Comparison of ENCODE assay signal across 29 cellular contexts in genomic region chr3:83150896-83151295, GRCh38.
"Had no signal": no experiment of that assay in that cellular context is flagged by ENCODE, and none has a peak within 500 bp of the region (broad histone marks: within the 10 kb centered on the region; RNA-seq: fewer than 3 reads in every experiment).

No MANE protein-coding gene starts in this region.

- FAIRE-seq: urothelium cell line had no signal

- H3K27ac ChIP-seq: stomach, suprapubic skin, testis, thoracic aorta, thyroid gland, tibial artery, tibial nerve, transverse colon, upper lobe of left lung, upper lobe of right lung, uterus, vagina had no signal

- H3K9me3 Mint-ChIP-seq: type B pancreatic cell had no signal

- H3K4me1 ChIP-seq: stomach, suprapubic skin, testis, thyroid gland, tibial nerve, transverse colon, upper lobe of left lung, upper lobe of right lung, uterus, vagina had no signal

- H3K4me1 Mint-ChIP-seq: stimulated activated effector memory CD8-positive, alpha-beta T cell treated with anti-CD3 and anti-CD28 coated beads, Interleukin-12 subunit alpha, Interleukin-12 subunit beta, amount 100 ng/mL, for 72 hours; stimulated activated memory B cell treated with anti-CD40 and anti-IgM and Interleukin-4, amounts not matched to agents 10 μg/mL and 1 μg/mL and 100 μg/mL, for 72 hours; stimulated activated naive B cell treated with anti-CD40 and anti-IgM and Interleukin-4, amounts not matched to agents 10 μg/mL and 1 μg/mL and 100 μg/mL, for 72 hours; stimulated activated naive CD8-positive, alpha-beta T cell treated with anti-CD3 and anti-CD28 coated beads, Interleukin-15, amount 100 ng/mL, for 72 hours had no signal

- H3K36me3 Mint-ChIP-seq: stimulated activated effector memory CD8-positive, alpha-beta T cell treated with anti-CD3 and anti-CD28 coated beads, Interleukin-12 subunit alpha, Interleukin-12 subunit beta, amount 100 ng/mL, for 72 hours; stimulated activated memory B cell treated with anti-CD40 and anti-IgM and Interleukin-4, amounts not matched to agents 10 μg/mL and 1 μg/mL and 100 μg/mL, for 72 hours; stimulated activated naive B cell treated with anti-CD40 and anti-IgM and Interleukin-4, amounts not matched to agents 10 μg/mL and 1 μg/mL and 100 μg/mL, for 72 hours; type B pancreatic cell had no signal

- H3K4me3 Mint-ChIP-seq: stimulated activated effector memory CD8-positive, alpha-beta T cell treated with anti-CD3 and anti-CD28 coated beads, Interleukin-12 subunit alpha, Interleukin-12 subunit beta, amount 100 ng/mL, for 72 hours; stimulated activated memory B cell treated with anti-CD40 and anti-IgM and Interleukin-4, amounts not matched to agents 10 μg/mL and 1 μg/mL and 100 μg/mL, for 72 hours; stimulated activated naive B cell treated with anti-CD40 and anti-IgM and Interleukin-4, amounts not matched to agents 10 μg/mL and 1 μg/mL and 100 μg/mL, for 72 hours; stimulated activated naive CD8-positive, alpha-beta T cell treated with anti-CD3 and anti-CD28 coated beads, Interleukin-15, amount 100 ng/mL, for 72 hours; stimulated activated naive CD8-positive, alpha-beta T cell treated with anti-CD3 and anti-CD28 coated beads, Interleukin-15, Interleukin-2, amounts not matched to agents 100 ng/mL and 50 ng/mL, for 24 hours; type B pancreatic cell had no signal

- H3K27me3 ChIP-seq: stomach, suprapubic skin, testis, thyroid gland, tibial artery, tibial nerve, transverse colon, upper lobe of left lung, upper lobe of right lung, uterus, vagina had no signal

- H3K9me3 ChIP-seq: stomach, suprapubic skin, testis, thoracic aorta, thyroid gland, tibial artery, tibial nerve, transverse colon, upper lobe of left lung, upper lobe of right lung, uterus, vagina had no signal

- H3K36me3 ChIP-seq: stomach, suprapubic skin, thoracic aorta, thyroid gland, tibial artery, tibial nerve, transverse colon, upper lobe of left lung, upper lobe of right lung, uterus, vagina had no signal

- H3K4me3 ChIP-seq: stomach, suprapubic skin, testis, thoracic aorta, thyroid gland, tibial artery, tibial nerve, transverse colon, upper lobe of left lung, upper lobe of right lung, uterus, vagina had no signal

- H3K27ac Mint-ChIP-seq: stimulated activated effector memory CD8-positive, alpha-beta T cell treated with anti-CD3 and anti-CD28 coated beads, Interleukin-12 subunit alpha, Interleukin-12 subunit beta, amount 100 ng/mL, for 72 hours; stimulated activated memory B cell treated with anti-CD40 and anti-IgM and Interleukin-4, amounts not matched to agents 10 μg/mL and 1 μg/mL and 100 μg/mL, for 72 hours; stimulated activated naive B cell treated with anti-CD40 and anti-IgM and Interleukin-4, amounts not matched to agents 10 μg/mL and 1 μg/mL and 100 μg/mL, for 72 hours; stimulated activated naive CD8-positive, alpha-beta T cell treated with anti-CD3 and anti-CD28 coated beads, Interleukin-15, amount 100 ng/mL, for 72 hours; stimulated activated naive CD8-positive, alpha-beta T cell treated with anti-CD3 and anti-CD28 coated beads, Interleukin-15, Interleukin-2, amounts not matched to agents 100 ng/mL and 50 ng/mL, for 24 hours; type B pancreatic cell had no signal

- H3K27me3 Mint-ChIP-seq: stimulated activated memory B cell treated with anti-CD40 and anti-IgM and Interleukin-4, amounts not matched to agents 10 μg/mL and 1 μg/mL and 100 μg/mL, for 72 hours; stimulated activated naive B cell treated with anti-CD40 and anti-IgM and Interleukin-4, amounts not matched to agents 10 μg/mL and 1 μg/mL and 100 μg/mL, for 72 hours; stimulated activated naive CD8-positive, alpha-beta T cell treated with anti-CD3 and anti-CD28 coated beads, Interleukin-15, amount 100 ng/mL, for 72 hours; stimulated activated naive CD8-positive, alpha-beta T cell treated with anti-CD3 and anti-CD28 coated beads, Interleukin-15, Interleukin-2, amounts not matched to agents 100 ng/mL and 50 ng/mL, for 24 hours; type B pancreatic cell had no signal

- DNase-seq: stimulated activated CD4-positive, alpha-beta T cell treated with anti-CD3 and anti-CD28 coated beads, Interleukin-2, amount 100 ng/mL, for 48 hours; stimulated activated CD4-positive, alpha-beta T cell treated with anti-CD3 and anti-CD28 coated beads, Interleukin-4, amount 100 ng/mL, for 1 hour; stimulated activated CD4-positive, alpha-beta T cell treated with anti-CD3 and anti-CD28 coated beads, Interleukin-4, amount 100 ng/mL, for 24 hours; stimulated activated CD4-positive, alpha-beta T cell treated with anti-CD3 and anti-CD28 coated beads, Interleukin-4, amount 100 ng/mL, for 4 hours; stimulated activated CD8-positive, alpha-beta memory T cell treated with anti-CD3 and anti-CD28 coated beads, Interleukin-4, amount 100 ng/mL, for 48 hours; stimulated activated naive B cell treated with anti-CD40 and anti-IgM and Interleukin-4, amounts not matched to agents 10 μg/mL and 1 μg/mL and 100 μg/mL, for 72 hours; stimulated activated naive CD4-positive, alpha-beta T cell; stimulated activated naive CD4-positive, alpha-beta T cell treated with Interleukin-2 at 50 U/mL for 16 hours; stimulated activated naive CD8-positive, alpha-beta T cell treated with anti-CD3 and anti-CD28 coated beads, Interleukin-15, amount 100 ng/mL, for 72 hours; stimulated activated naive CD8-positive, alpha-beta T cell treated with anti-CD3 and anti-CD28 coated beads, Interleukin-15, Interleukin-2, amounts not matched to agents 100 U/mL and 50 U/mL, for 24 hours; stomach; substantia nigra; testis; thyroid gland; tibial artery; transverse colon; trophoblast cell; upper lobe of left lung; upper lobe of right lung; uterus had no signal

- ATAC-seq: stimulated activated effector memory CD8-positive, alpha-beta T cell treated with anti-CD3 and anti-CD28 coated beads, Interleukin-12 subunit alpha, Interleukin-12 subunit beta, amount 100 ng/mL, for 72 hours; stimulated activated memory B cell treated with anti-CD40 and anti-IgM and Interleukin-4, amounts not matched to agents 10 μg/mL and 1 μg/mL and 100 μg/mL, for 72 hours; stimulated activated naive B cell treated with anti-CD40 and anti-IgM and Interleukin-4, amounts not matched to agents 10 μg/mL and 1 μg/mL and 100 μg/mL, for 72 hours; stimulated activated naive CD8-positive, alpha-beta T cell treated with anti-CD3 and anti-CD28 coated beads, Interleukin-15, amount 100 ng/mL, for 72 hours; stimulated activated naive CD8-positive, alpha-beta T cell treated with anti-CD3 and anti-CD28 coated beads, Interleukin-15, Interleukin-2, amounts not matched to agents 100 U/mL and 50 U/mL, for 24 hours; upper lobe of right lung had no signal
